Comparison of ENCODE assay signal across 22 cellular contexts in the genomic region with DNA sequence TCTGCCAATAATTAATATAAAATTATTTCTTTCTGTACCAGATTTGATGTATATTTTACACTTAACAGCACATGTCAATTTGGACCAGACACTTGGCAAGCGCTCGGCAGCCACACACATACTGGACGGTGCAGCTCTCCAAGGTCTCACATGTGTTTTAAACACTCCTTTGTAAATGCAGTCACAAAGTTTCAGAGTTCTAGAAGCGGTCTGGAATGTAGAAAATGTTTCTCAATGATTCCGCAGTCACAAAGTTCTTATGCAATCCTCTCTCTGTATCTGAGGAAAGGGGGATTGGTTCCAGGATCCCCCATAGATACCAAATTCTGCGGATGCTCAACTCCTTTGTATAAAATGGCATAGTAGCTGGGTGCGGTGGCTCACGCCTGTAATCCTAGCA.
DNase-seq lines count a peak whose midpoint lies in the region; ATAC-seq and TF ChIP-seq lines count a peak whose summit lies in the region.
"Had no signal": no experiment of that assay in that cellular context is flagged by ENCODE, and none has a peak within 500 bp of the region (broad histone marks: within the 10 kb centered on the region; RNA-seq: fewer than 3 reads in every experiment).

No MANE protein-coding gene starts in this region.

- H3K36me3 ChIP-seq in IMR-90 (ENCODE audit: control insufficient read depth, insufficient read depth, low read length): no peaks in the 10 kb centered on the region
- no peaks in the 10 kb centered on the region for H3K36me3 ChIP-seq in body of pancreas (replicated peaks in 1 of 2; ENCODE audit: insufficient read depth in 1 of 2, low read depth in 2 of 2)
- H3K36me3 ChIP-seq in smooth muscle cell (ENCODE audit: low read depth): no peaks in the 10 kb centered on the region
- H3K36me3 ChIP-seq: Peyer's patch, SJSA1 had no signal

- H4K5ac ChIP-seq in IMR-90 (ENCODE audit: low read depth, low read length): no peak overlapping the region

- no peak overlapping the region for H2AK9ac ChIP-seq in IMR-90 (replicated peaks; ENCODE audit: low read depth, low read length, poor library complexity)

- H3K4me3 ChIP-seq in IMR-90 (ENCODE audit: insufficient read depth, low read depth, low read length) (no peak overlapping the region), body of pancreas (no peak overlapping the region), fibroblast of the aortic adventitia (ENCODE audit: low read depth, low read length) (no peak overlapping the region), smooth muscle cell (no peak overlapping the region)
- H3K4me3 ChIP-seq: Peyer's patch, SJSA1 had no signal

- H3K9me3 ChIP-seq in IMR-90 (ENCODE audit: control insufficient read depth, insufficient read depth, low read length): no peaks in the 10 kb centered on the region
- H3K9me3 ChIP-seq in body of pancreas: no peaks in the 10 kb centered on the region
- no peaks in the 10 kb centered on the region for H3K9me3 ChIP-seq in smooth muscle cell (replicated peaks; ENCODE audit: low read depth)
- H3K9me3 ChIP-seq: Peyer's patch, SJSA1 had no signal

- TF ChIP-seq CTCF in IMR-90 (conservative IDR thresholded peaks at IDR 0.05; ENCODE audit: low read depth, low read length) (no peak), body of pancreas (IDR thresholded peaks at IDR 0.05) (no peak), fibroblast of the aortic adventitia (IDR thresholded peaks at IDR 0.05; ENCODE audit: insufficient read depth, low read length) (no peak), smooth muscle cell (IDR thresholded peaks at IDR 0.05; ENCODE audit: borderline replicate concordance, insufficient read depth, poor library complexity, severe bottlenecking) (no peak)

- BruUV-seq in IMR-90 (replicated peaks; lab: Mats Ljungman, UMichigan): no TSS peak

- peaks cover 2% of the 10 kb centered on the region for H3K27me3 Mint-ChIP-seq in activated T-cell treated with anti-CD3 and anti-CD28 coated beads, Interleukin-2, amount 50 U/mL, for 24 hours

- no peak overlapping the region for H4K8ac ChIP-seq in IMR-90 (ENCODE audit: low read depth in 2 of 2, low read length in 2 of 2)

- no peak for TF ChIP-seq RAD21 in IMR-90 (IDR thresholded peaks at IDR 0.05; ENCODE audit: low read length)

- H3K27ac ChIP-seq in IMR-90 (ENCODE audit: insufficient read depth, low read length): no peak overlapping the region
- peak overlapping the region; percentile 28 to 90 (median 76) for H3K27ac ChIP-seq in body of pancreas
- H3K27ac ChIP-seq in smooth muscle cell (ENCODE audit: low read depth): no peak overlapping the region
- H3K27ac ChIP-seq: Peyer's patch, SJSA1 had no signal

- no peaks in the 10 kb centered on the region for H3K79me2 ChIP-seq in smooth muscle cell (ENCODE audit: low read depth)

- peaks cover 7% of the 10 kb centered on the region for H3K9me1 ChIP-seq in IMR-90 (ENCODE audit: insufficient read depth, low read length)

- no peak overlapping the region for H3K18ac ChIP-seq in IMR-90 (ENCODE audit: low read depth, low read length)

- no peak overlapping the region for H3K4ac ChIP-seq in IMR-90 (ENCODE audit: low read depth, low read length)

- DNase-seq in IMR-90: peak; percentile 24
- DNase-seq in body of pancreas: peak in 1 of 4 donors; percentile 43
- DNase-seq in fibroblast of the aortic adventitia (ENCODE audit: low read depth): peak; percentile 41
- DNase-seq in smooth muscle cell (lab: John Stamatoyannopoulos, UW; ENCODE audit: unreplicated experiment): no peak
- no peak for DNase-seq in activated T-cell treated with anti-CD3 and anti-CD28 coated beads, Interleukin-2, amount 50 U/mL, for 24 hours
- DNase-seq in HCEC 1CT: no peak
- no peak for DNase-seq in NCI-H2171 treated with DMSO at 0.1 percent for 48 hours (lab: John Stamatoyannopoulos, UW)
- DNase-seq: AML-193; Calu3; CD8-positive, alpha-beta T cell; DMS153; GF-D8; KG1; NCI-H1092 treated with DMSO at 0.1 percent for 48 hours; NCI-H146; NCI-H2029; NCI-H226; NCI-H524; NCI-H82; Peyer's patch had no signal

- CTCF ChIA-PET in IMR-90 (lab: Yijun Ruan, JAX): no interaction called here

- no peak overlapping the region for H3K14ac ChIP-seq in IMR-90 (replicated peaks; ENCODE audit: low read depth, low read length)

- no peak overlapping the region for H2BK15ac ChIP-seq in IMR-90 (ENCODE audit: low read depth, low read length)

- H3K56ac ChIP-seq in IMR-90 (ENCODE audit: extremely low read depth, insufficient read depth, low read length): no peak overlapping the region

- no peak overlapping the region; the same call in 1 of the 2 replicates for H2AK5ac ChIP-seq in IMR-90 (ENCODE audit: low read depth, low read length)

- H3K27ac Mint-ChIP-seq in activated T-cell treated with anti-CD3 and anti-CD28 coated beads, Interleukin-2, amount 50 U/mL, for 24 hours: no peak overlapping the region
- H3K27ac Mint-ChIP-seq: CD8-positive, alpha-beta T cell had no signal

- H2AFZ ChIP-seq in IMR-90 (replicated peaks; ENCODE audit: low read length, poor library complexity): no peak overlapping the region
- no peak overlapping the region for H2AFZ ChIP-seq in smooth muscle cell (ENCODE audit: low read depth)

- POLR2A ChIA-PET in IMR-90 (lab: Charles Lee; ENCODE audit: unreplicated experiment): no interaction called here

- peaks cover 12% of the 10 kb centered on the region for H3K4me1 ChIP-seq in IMR-90 (ENCODE audit: control insufficient read depth, insufficient read depth, low read length)
- H3K4me1 ChIP-seq in body of pancreas: peaks cover 59% of the 10 kb centered on the region
- peaks cover 12% of the 10 kb centered on the region for H3K4me1 ChIP-seq in smooth muscle cell (ENCODE audit: low read depth)
- H3K4me1 ChIP-seq: SJSA1 had no signal

- H3K9ac ChIP-seq in IMR-90 (ENCODE audit: low read depth, low read length): no peak overlapping the region
- no peak overlapping the region for H3K9ac ChIP-seq in smooth muscle cell (ENCODE audit: low read depth)

- WGBS in IMR-90 (ENCODE audit: extremely low coverage in 2 of 2, insufficient read length in 1 of 2), 2 experiments: no CpG with 5 or more reads among the region's 8 CpGs
- 53 to 56% methylated on average over 8 of the region's 8 CpGs for WGBS in body of pancreas, 2 donors
- WGBS in smooth muscle cell (ENCODE audit: low lambda C conversion rate): 77% methylated on average over 8 of the region's 8 CpGs

- no peak overlapping the region for H2BK5ac ChIP-seq in IMR-90 (ENCODE audit: low read depth, low read length, poor library complexity, severe bottlenecking)

- H4K20me1 ChIP-seq in IMR-90 (ENCODE audit: insufficient read depth, low read length) (no peaks in the 10 kb centered on the region), smooth muscle cell (ENCODE audit: low read depth) (no peaks in the 10 kb centered on the region)

- no peaks in the 10 kb centered on the region for H3F3A ChIP-seq in smooth muscle cell (ENCODE audit: low read depth)

- H3K4me3 Mint-ChIP-seq in activated T-cell treated with anti-CD3 and anti-CD28 coated beads, Interleukin-2, amount 50 U/mL, for 24 hours: no peak overlapping the region
- H3K4me3 Mint-ChIP-seq: CD8-positive, alpha-beta T cell had no signal

- H3K79me1 ChIP-seq in IMR-90 (ENCODE audit: low read depth in 1 of 2, low read length in 2 of 2): no peaks in the 10 kb centered on the region

- ATAC-seq in IMR-90 (ENCODE audit: low read depth): no peak
- ATAC-seq in body of pancreas: no peak
- ATAC-seq in HG03108 (IDR thresholded peaks at IDR 0.05; ENCODE audit: unreplicated experiment): no peak
- ATAC-seq: CD8-positive, alpha-beta T cell had no signal

- H4K91ac ChIP-seq in IMR-90 (ENCODE audit: insufficient read depth, low read depth, low read length): no peak overlapping the region

- H3K27me3 ChIP-seq in IMR-90 (ENCODE audit: control insufficient read depth, insufficient read depth, low read length) (peaks cover 27% of the 10 kb centered on the region), body of pancreas (no peaks in the 10 kb centered on the region), smooth muscle cell (ENCODE audit: low read depth) (no peaks in the 10 kb centered on the region)
- H3K27me3 ChIP-seq: Peyer's patch had no signal

- no peaks in the 10 kb centered on the region for H3K9me3 Mint-ChIP-seq in activated T-cell treated with anti-CD3 and anti-CD28 coated beads, Interleukin-2, amount 50 U/mL, for 24 hours
- H3K9me3 Mint-ChIP-seq: CD8-positive, alpha-beta T cell had no signal

- no peaks in the 10 kb centered on the region for H3K36me3 Mint-ChIP-seq in activated T-cell treated with anti-CD3 and anti-CD28 coated beads, Interleukin-2, amount 50 U/mL, for 24 hours (ENCODE audit: low read depth)
- H3K36me3 Mint-ChIP-seq: CD8-positive, alpha-beta T cell had no signal

- H2BK20ac ChIP-seq in IMR-90 (ENCODE audit: low read depth, low read length): no peak overlapping the region

- H3K4me2 ChIP-seq in IMR-90 (ENCODE audit: low read depth, low read length) (no peak overlapping the region), smooth muscle cell (peak overlapping the region; percentile 6)

- dilution Hi-C loops in IMR-90 (cut with HindIII; ENCODE audit: low sequenced_read_pairs, unreplicated experiment): no loop called here

- H3K4me1 Mint-ChIP-seq in activated T-cell treated with anti-CD3 and anti-CD28 coated beads, Interleukin-2, amount 50 U/mL, for 24 hours (ENCODE audit: low read depth): no peaks in the 10 kb centered on the region

- no peak overlapping the region for H3K23ac ChIP-seq in IMR-90 (ENCODE audit: low read depth, low read length)

- intact Hi-C loops in IMR-90 (cut with micrococcal nuclease) (no loop called here), body of pancreas (cut with DNase I) (no loop called here)

- H2BK120ac ChIP-seq in IMR-90 (ENCODE audit: low read depth, low read length): no peak overlapping the region

- in situ Hi-C loops in IMR-90 (cut with MboI; ENCODE audit: low sequenced_read_pairs): no loop called here

- TF ChIP-seq POLR2A in IMR-90 (IDR thresholded peaks at IDR 0.05; ENCODE audit: low read depth, low read length) (no peak), body of pancreas (IDR thresholded peaks at IDR 0.05) (no peak)

TF ChIP-seq in IMR-90, 13 proteins besides CTCF, POLR2A, EP300 and RAD21:
- TF ChIP-seq CEBPB (IDR thresholded peaks at IDR 0.05; ENCODE audit: low read depth, low read length) (peak; percentile 26; the same call in 1 of the 2 replicates), MAFK (IDR thresholded peaks at IDR 0.05; ENCODE audit: low read depth, low read length) (no peak)

Comparison
In these comparisons a context has a peak if more than half of its experiments do, and no peak if none do; other contexts are left out.
1. DNase-seq: peak in IMR-90 (single experiment) and fibroblast of the aortic adventitia (single experiment); none in smooth muscle cell (single experiment), activated T-cell treated with anti-CD3 and anti-CD28 coated beads, Interleukin-2, amount 50 U/mL, for 24 hours (single experiment), HCEC 1CT (single experiment) and NCI-H2171 treated with DMSO at 0.1 percent for 48 hours (single experiment).
2. H3K27ac ChIP-seq: peak in body of pancreas (4 of 4); none in IMR-90 (single experiment) and smooth muscle cell (single experiment).